ENCODE assay signal across 18 cellular contexts in the genomic region with DNA sequence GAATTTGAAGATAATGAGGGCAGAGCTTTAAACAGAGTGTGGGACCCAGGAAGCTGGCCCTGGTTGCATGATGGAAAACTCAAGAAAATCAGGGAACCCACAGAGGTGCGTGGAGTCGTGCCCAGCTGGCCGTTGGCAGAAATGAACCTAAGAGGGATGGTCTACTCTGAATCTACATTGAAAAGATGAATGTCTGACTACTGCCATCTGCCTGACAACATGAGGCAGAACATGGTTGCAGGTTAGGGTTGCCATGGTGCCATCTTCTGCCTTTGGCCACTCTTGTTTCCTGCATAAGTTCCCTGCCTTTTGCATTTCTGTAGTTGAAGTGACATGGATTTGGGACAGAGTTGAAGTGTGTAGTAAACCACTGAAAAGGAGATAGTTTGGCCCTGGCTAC.
"Had no signal": no experiment of that assay in that cellular context is flagged by ENCODE, and none has a peak within 500 bp of the region (broad histone marks: within the 10 kb centered on the region; RNA-seq: fewer than 3 reads in every experiment).

No MANE protein-coding gene starts in this region.

- FAIRE-seq: colon, endothelial cell of umbilical vein had no signal

- H3K9me3 Mint-ChIP-seq: activated B cell treated with CpG ODN at 0.5 μM for 24 hours; activated CD4-positive, alpha-beta T cell treated with anti-CD3 and anti-CD28 coated beads, Interleukin-2, amount 10 ng/mL, durations not matched to agents 24 days and 14 days; activated naive CD8-positive, alpha-beta T cell treated with anti-CD3 and anti-CD28 coated beads, Interleukin-2, amount 50 U/mL, for 24 hours had no signal

- DNase-seq: activated B cell treated with CpG ODN at 0.5 μM for 24 hours; activated CD4-positive, alpha-beta T cell treated with anti-CD3 and anti-CD28 coated beads, Interleukin-2, amount 10 ng/mL, durations not matched to agents 24 days and 14 days; activated CD8-positive, alpha-beta memory T cell treated with anti-CD3 and anti-CD28 coated beads for 24 hours; activated naive CD4-positive, alpha-beta T cell treated with Interleukin-2 at 50 U/mL for 16 hours; activated naive CD8-positive, alpha-beta T cell treated with anti-CD3 and anti-CD28 coated beads, Interleukin-2, amount 50 U/mL, for 24 hours; foreskin melanocyte; head of caudate nucleus; left cardiac atrium; lower lobe of right lung; midbrain; naive B cell; posterior cingulate gyrus; thyroid gland; uterus had no signal

- H3K27me3 Mint-ChIP-seq: activated B cell treated with CpG ODN at 0.5 μM for 24 hours; activated CD4-positive, alpha-beta T cell treated with anti-CD3 and anti-CD28 coated beads, Interleukin-2, amount 10 ng/mL, durations not matched to agents 24 days and 14 days had no signal

- H3K9me3 ChIP-seq: lower lobe of right lung, neutrophil, thyroid gland, uterus had no signal

- H3K27ac ChIP-seq: lower lobe of right lung, neutrophil, skin epidermis, thyroid gland, uterus had no signal

- H3K4me3 Mint-ChIP-seq: activated B cell treated with CpG ODN at 0.5 μM for 24 hours; activated CD4-positive, alpha-beta T cell treated with anti-CD3 and anti-CD28 coated beads, Interleukin-2, amount 10 ng/mL, durations not matched to agents 24 days and 14 days; activated naive CD8-positive, alpha-beta T cell treated with anti-CD3 and anti-CD28 coated beads, Interleukin-2, amount 50 U/mL, for 24 hours; naive B cell had no signal

- H3K4me3 ChIP-seq: lower lobe of right lung, skin epidermis, thyroid gland, uterus had no signal

- H3K27ac Mint-ChIP-seq: activated B cell treated with CpG ODN at 0.5 μM for 24 hours; activated CD4-positive, alpha-beta T cell treated with anti-CD3 and anti-CD28 coated beads, Interleukin-2, amount 10 ng/mL, durations not matched to agents 24 days and 14 days; activated naive CD8-positive, alpha-beta T cell treated with anti-CD3 and anti-CD28 coated beads, Interleukin-2, amount 50 U/mL, for 24 hours; naive B cell had no signal

- H3K4me1 Mint-ChIP-seq: activated B cell treated with CpG ODN at 0.5 μM for 24 hours; activated CD4-positive, alpha-beta T cell treated with anti-CD3 and anti-CD28 coated beads, Interleukin-2, amount 10 ng/mL, durations not matched to agents 24 days and 14 days; activated naive CD8-positive, alpha-beta T cell treated with anti-CD3 and anti-CD28 coated beads, Interleukin-2, amount 50 U/mL, for 24 hours; naive B cell had no signal

- H3K4me1 ChIP-seq: lower lobe of right lung, thyroid gland, uterus had no signal

- H3K36me3 Mint-ChIP-seq: naive B cell had no signal

- ATAC-seq: activated naive CD8-positive, alpha-beta T cell treated with anti-CD3 and anti-CD28 coated beads, Interleukin-2, amount 50 U/mL, for 24 hours; lower lobe of right lung had no signal
